29 cellular contexts compared by ENCODE assay signal in genomic region chr21:35652196-35652595, GRCh38.
"Had no signal": no experiment of that assay in that cellular context is flagged by ENCODE, and none has a peak within 500 bp of the region (broad histone marks: within the 10 kb centered on the region; RNA-seq: fewer than 3 reads in every experiment).

No MANE protein-coding gene starts in this region.

- H3K4me3 ChIP-seq: ovary, psoas muscle, right lobe of liver, sigmoid colon, skin epidermis, smooth muscle cell, spleen, thoracic aorta, thyroid gland, tibial nerve, upper lobe of left lung, vagina had no signal

- DNase-seq: naive thymus-derived CD8-positive, alpha-beta T cell; nephron progenitor cell; nucleus accumbens; ovary; posterior cingulate gyrus; psoas muscle; right cardiac atrium; right lobe of liver; sigmoid colon; spleen; stimulated activated CD4-positive, alpha-beta T cell treated with anti-CD3 and anti-CD28 coated beads, Interleukin-12 subunit alpha, Interleukin-12 subunit beta, amount 100 ng/mL, for 4 hours; stimulated activated CD4-positive, alpha-beta T cell treated with anti-CD3 and anti-CD28 coated beads, Interleukin-1b, Interleukin-23, amount 100 ng/mL, for 48 hours; stimulated activated CD4-positive, alpha-beta T cell treated with anti-CD3 and anti-CD28 coated beads, Interleukin-4, amount 100 ng/mL, for 1 hour; stimulated activated CD4-positive, alpha-beta T cell treated with anti-CD3 and anti-CD28 coated beads, Interleukin-4, amount 100 ng/mL, for 4 hours; stimulated activated CD8-positive, alpha-beta memory T cell treated with anti-CD3 and anti-CD28 coated beads, Interleukin-4, amount 100 ng/mL, for 48 hours; stimulated activated naive CD4-positive, alpha-beta T cell; stimulated activated naive CD8-positive, alpha-beta T cell treated with anti-CD3 and anti-CD28 coated beads, Interleukin-15, amount 100 ng/mL, for 72 hours; stimulated activated naive CD8-positive, alpha-beta T cell treated with anti-CD3 and anti-CD28 coated beads, Interleukin-15, Interleukin-2, amounts not matched to agents 100 U/mL and 50 U/mL, for 24 hours; thyroid gland; trophoblast cell; upper lobe of left lung had no signal

- H3K9me3 ChIP-seq: neutrophil, ovary, psoas muscle, right lobe of liver, sigmoid colon, thoracic aorta, thyroid gland, tibial nerve, upper lobe of left lung, vagina had no signal

- H3K9ac ChIP-seq: parathyroid adenoma had no signal

- H3K36me3 ChIP-seq: neutrophil, ovary, right lobe of liver, sigmoid colon, spleen, thoracic aorta, thyroid gland, tibial nerve, upper lobe of left lung, vagina had no signal

- H3K27ac ChIP-seq: neutrophil, ovary, parathyroid adenoma, psoas muscle, right lobe of liver, sigmoid colon, skin epidermis, spleen, thoracic aorta, thyroid gland, tibial nerve, upper lobe of left lung, vagina had no signal

- H3K79me2 ChIP-seq: parathyroid adenoma had no signal

- H3K27me3 ChIP-seq: neutrophil, ovary, right lobe of liver, thyroid gland, tibial nerve, upper lobe of left lung, vagina had no signal

- H2AFZ ChIP-seq: parathyroid adenoma had no signal

- H3K4me2 ChIP-seq: smooth muscle cell had no signal

- ATAC-seq: naive thymus-derived CD8-positive, alpha-beta T cell; psoas muscle; right cardiac atrium; right lobe of liver; stimulated activated memory B cell treated with anti-CD40 and anti-IgM and Interleukin-4, amounts not matched to agents 10 μg/mL and 1 μg/mL and 100 μg/mL, for 72 hours; stimulated activated naive CD8-positive, alpha-beta T cell treated with anti-CD3 and anti-CD28 coated beads, Interleukin-15, amount 100 ng/mL, for 72 hours; stimulated activated naive CD8-positive, alpha-beta T cell treated with anti-CD3 and anti-CD28 coated beads, Interleukin-15, Interleukin-2, amounts not matched to agents 100 U/mL and 50 U/mL, for 24 hours had no signal

- H3K4me1 ChIP-seq: parathyroid adenoma, psoas muscle, sigmoid colon, spleen, thyroid gland, upper lobe of left lung had no signal
